In the genomic region with DNA sequence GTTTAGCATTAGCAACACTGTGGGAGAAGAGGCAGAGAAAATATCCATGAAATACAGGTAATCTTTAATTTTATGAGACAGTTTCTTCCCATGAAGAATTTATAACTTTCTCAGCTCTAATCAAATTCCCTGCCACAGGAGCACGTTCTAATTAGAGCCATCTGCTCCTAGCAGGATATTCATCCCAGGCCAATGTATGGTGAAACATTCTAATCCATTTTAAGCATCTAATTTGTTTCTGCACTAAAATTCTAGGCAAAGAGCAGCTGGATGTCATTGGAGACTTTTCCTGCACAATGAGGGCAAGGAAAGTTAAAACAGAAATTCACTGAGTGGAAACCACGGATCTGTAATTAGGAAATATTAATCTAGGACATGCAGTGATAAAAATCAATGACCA, we compare ENCODE assay signal across 13 cellular contexts.
DNase-seq lines count a peak whose midpoint lies in the region; TF ChIP-seq lines count a peak whose summit lies in the region.
"Had no signal": no experiment of that assay in that cellular context is flagged by ENCODE, and none has a peak within 500 bp of the region (broad histone marks: within the 10 kb centered on the region; RNA-seq: fewer than 3 reads in every experiment).

No MANE protein-coding gene starts in this region.

- intact Hi-C loops in uterus (cut with DNase I; ENCODE audit: low total_unique reads) = no loop called here

- H3K36me3 ChIP-seq in adipocyte (ENCODE audit: control insufficient read depth, insufficient read depth, low read length, severe bottlenecking) = no peaks in the 10 kb centered on the region
- no peaks in the 10 kb centered on the region for H3K36me3 ChIP-seq in uterus

- H3K27me3 ChIP-seq in adipocyte (replicated peaks; ENCODE audit: control insufficient read depth, insufficient read depth, low read length) (no peaks in the 10 kb centered on the region), uterus (no peaks in the 10 kb centered on the region)

- no peak for TF ChIP-seq POLR2A in uterus (IDR thresholded peaks at IDR 0.05)

- DNase-seq in DMS 273 treated with DMSO at 0.1 percent for 48 hours (lab: John Stamatoyannopoulos, UW) (peak; percentile 42), NCI-H82 (lab: John Stamatoyannopoulos, UW) (peak; percentile 83), adipocyte (ENCODE audit: low read depth) (peak; percentile 66), uterus (no peak), middle frontal gyrus (ENCODE audit: extremely low spot score, low spot score) (no peak), AG20443 (ENCODE audit: low spot score) (no peak), NCI-H1436 (lab: John Stamatoyannopoulos, UW) (no peak)
- DNase-seq: Caco-2; CD8-positive, alpha-beta memory T cell; DMS79; H7; KG1 had no signal

- H3K9me3 ChIP-seq in adipocyte (ENCODE audit: control insufficient read depth, low read length) = peaks cover 4% of the 10 kb centered on the region
- no peaks in the 10 kb centered on the region for H3K9me3 ChIP-seq in uterus
- H3K9me3 ChIP-seq: Caco-2 had no signal

- TF ChIP-seq CTCF in uterus (IDR thresholded peaks at IDR 0.05) = no peak

- no peak overlapping the region for H3K27ac ChIP-seq in uterus

- H3K4me3 ChIP-seq in adipocyte (ENCODE audit: low read length) = no peak overlapping the region
- no peak overlapping the region for H3K4me3 ChIP-seq in uterus
- H3K4me3 ChIP-seq: GM23338 had no signal

- no peak overlapping the region for H3K9ac ChIP-seq in adipocyte (ENCODE audit: low read length)

- no peaks in the 10 kb centered on the region for H3K4me1 ChIP-seq in adipocyte (ENCODE audit: control insufficient read depth, insufficient read depth, low read length)
- H3K4me1 ChIP-seq in uterus = no peaks in the 10 kb centered on the region
- H3K4me1 ChIP-seq: Caco-2 had no signal

Comparison
In these comparisons a context has a peak if more than half of its experiments do, and no peak if none do; other contexts are left out.
1. DNase-seq: peak in DMS 273 treated with DMSO at 0.1 percent for 48 hours (single experiment), NCI-H82 (single experiment) and adipocyte (single experiment); none in uterus (0 of 2), middle frontal gyrus (single experiment), AG20443 (single experiment) and NCI-H1436 (single experiment).